Comparison of ENCODE assay signal across 1 cellular context in the genomic region with DNA sequence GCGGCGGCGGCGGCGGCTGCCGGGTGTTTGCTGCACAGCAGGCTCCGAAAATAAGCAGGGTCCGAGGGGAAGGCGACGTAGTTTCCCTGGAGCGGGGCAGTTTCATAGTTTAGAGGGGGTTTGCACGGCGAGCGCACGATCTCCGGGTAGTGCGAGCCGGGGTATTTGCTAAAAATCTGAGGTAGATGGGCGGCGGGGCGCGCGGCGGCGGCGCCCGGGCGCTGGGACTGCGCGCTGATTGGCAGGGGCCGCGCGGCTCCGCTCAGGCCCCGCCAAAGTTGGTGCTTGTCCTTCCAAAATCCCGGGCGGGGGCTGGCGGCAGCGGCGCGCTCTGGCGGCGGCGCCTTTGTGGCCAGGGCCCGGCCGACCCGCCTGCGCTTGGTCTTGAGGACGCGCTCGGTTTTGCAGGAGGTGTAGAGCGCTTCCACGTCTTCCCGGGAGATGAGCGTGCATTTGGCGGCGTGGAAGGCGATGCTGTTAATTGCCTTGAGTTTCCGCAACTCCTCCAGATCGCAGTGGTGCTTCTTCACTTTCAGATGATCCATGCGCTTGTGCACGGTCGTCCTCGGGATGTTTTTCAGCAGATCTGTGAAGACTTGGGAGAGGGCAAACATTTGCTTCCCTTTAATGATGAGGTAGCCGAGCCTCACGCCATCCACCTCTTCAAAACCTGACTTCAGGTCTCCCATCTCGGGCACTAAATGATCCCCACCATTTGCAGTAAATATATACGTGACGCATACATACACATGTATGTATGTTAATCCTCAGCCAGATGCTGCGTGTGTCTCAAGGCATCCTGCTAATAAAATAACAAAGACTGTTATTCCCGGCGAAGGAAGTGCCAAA.
TF ChIP-seq lines count a peak whose summit lies in the region.

No MANE protein-coding gene starts in this region.

TF ChIP-seq in HepG2, 621 proteins besides CTCF, POLR2A, EP300 and RAD21 (continued from another document and continues in another):
- TF ChIP-seq RFXANK (CRISPR knock-in tag; IDR thresholded peaks at IDR 0.05) (no peak), ATM (IDR thresholded peaks at IDR 0.05; ENCODE audit: borderline replicate concordance) (no peak), HOXD1 (CRISPR knock-in tag; IDR thresholded peaks at IDR 0.05) (no peak), ZNF550 (CRISPR knock-in tag; IDR thresholded peaks at IDR 0.05; ENCODE audit: borderline replicate concordance) (no peak), MAZ (IDR thresholded peaks at IDR 0.05; ENCODE audit: borderline replicate concordance, low read depth, low read length) (no peak; the same call in 1 of the 2 replicates), MAZ (CRISPR knock-in tag; IDR thresholded peaks at IDR 0.05; ENCODE audit: low read depth) (peak; percentile 66), MXD1 (CRISPR knock-in tag; IDR thresholded peaks at IDR 0.05) (peak; percentile 59), RFX1 (IDR thresholded peaks at IDR 0.05) (no peak), HMG20A (CRISPR knock-in tag; IDR thresholded peaks at IDR 0.05; ENCODE audit: borderline replicate concordance) (no peak), ZNF773 (CRISPR knock-in tag; IDR thresholded peaks at IDR 0.05; ENCODE audit: borderline replicate concordance) (no peak), MTA1 (CRISPR knock-in tag; IDR thresholded peaks at IDR 0.05; ENCODE audit: borderline replicate concordance) (no peak), HOMEZ (CRISPR knock-in tag; IDR thresholded peaks at IDR 0.05; ENCODE audit: low read depth) (no peak), ZFP36 (IDR thresholded peaks at IDR 0.05; ENCODE audit: borderline replicate concordance, low read depth, low read length, partially characterized antibody) (no peak), DR1 (CRISPR knock-in tag; IDR thresholded peaks at IDR 0.05) (no peak), LCORL (IDR thresholded peaks at IDR 0.05) (no peak), LCORL (CRISPR knock-in tag; IDR thresholded peaks at IDR 0.05) (0 out of 2 replicates have a peak, but pooled peaks have one; percentile 21), RBM39 (IDR thresholded peaks at IDR 0.05; ENCODE audit: low read depth, low read length, poor library complexity, severe bottlenecking) (no peak), ZNF780A (CRISPR knock-in tag; IDR thresholded peaks at IDR 0.05) (no peak), SMARCC2 (IDR thresholded peaks at IDR 0.05) (no peak), PTBP1 (IDR thresholded peaks at IDR 0.05; ENCODE audit: low read depth, low read length, poor library complexity, severe bottlenecking) (no peak), NR2F2 (IDR thresholded peaks at IDR 0.05; ENCODE audit: borderline replicate concordance, low read depth) (no peak), BORCS8-MEF2B (CRISPR knock-in tag; IDR thresholded peaks at IDR 0.05) (peak; percentile 44; the same call in 1 of the 2 replicates), ZNF33B (CRISPR knock-in tag; IDR thresholded peaks at IDR 0.05) (no peak), FIP1L1 (IDR thresholded peaks at IDR 0.05; ENCODE audit: borderline replicate concordance, insufficient read depth, low read depth, low read length) (no peak), DDIT3 (CRISPR knock-in tag; IDR thresholded peaks at IDR 0.05) (no peak), HNF4G (IDR thresholded peaks at IDR 0.05; ENCODE audit: borderline replicate concordance, low read depth, low read length) (no peak; the same call in 1 of the 2 replicates), HNF4G (CRISPR knock-in tag; IDR thresholded peaks at IDR 0.05; ENCODE audit: borderline replicate concordance, low read depth) (no peak; the same call in 1 of the 2 replicates), ZNF44 (CRISPR knock-in tag; IDR thresholded peaks at IDR 0.05) (no peak), REXO4 (CRISPR knock-in tag; IDR thresholded peaks at IDR 0.05; ENCODE audit: borderline replicate concordance) (no peak), TEF (CRISPR knock-in tag; IDR thresholded peaks at IDR 0.05) (no peak), ZBTB21 (CRISPR knock-in tag; IDR thresholded peaks at IDR 0.05) (no peak), SNAPC2 (CRISPR knock-in tag; IDR thresholded peaks at IDR 0.05) (no peak), SRSF4 (IDR thresholded peaks at IDR 0.05; ENCODE audit: low read depth, low read length, poor library complexity, severe bottlenecking) (no peak), ZNF329 (CRISPR knock-in tag; IDR thresholded peaks at IDR 0.05; ENCODE audit: low read depth) (no peak), FOXK2 (IDR thresholded peaks at IDR 0.05) (no peak), ZC3H13 (CRISPR knock-in tag; IDR thresholded peaks at IDR 0.05) (no peak), ZNF30 (CRISPR knock-in tag; IDR thresholded peaks at IDR 0.05) (no peak), SAP130 (CRISPR knock-in tag; IDR thresholded peaks at IDR 0.05; ENCODE audit: low read depth) (no peak), ZNF790 (CRISPR knock-in tag; IDR thresholded peaks at IDR 0.05; ENCODE audit: borderline replicate concordance) (0 out of 2 replicates have a peak, but pooled peaks have one; percentile 49), CHD4 (IDR thresholded peaks at IDR 0.05; ENCODE audit: borderline replicate concordance, low read length) (no peak), NONO (IDR thresholded peaks at IDR 0.05) (no peak), NONO (CRISPR knock-in tag; conservative IDR thresholded peaks at IDR 0.05) (no peak), MAFK (conservative IDR thresholded peaks at IDR 0.05 in 1 of 2, IDR thresholded peaks at IDR 0.05 in 1 of 2; ENCODE audit: low read length in 2 of 2) (no peak), DPF2 (CRISPR knock-in tag; IDR thresholded peaks at IDR 0.05; ENCODE audit: borderline replicate concordance, low read depth) (no peak), ZFAT (CRISPR knock-in tag; conservative IDR thresholded peaks at IDR 0.05) (no peak), MIER2 (CRISPR knock-in tag; IDR thresholded peaks at IDR 0.05) (no peak), ZFP62 (CRISPR knock-in tag; IDR thresholded peaks at IDR 0.05) (no peak), STAG1 (CRISPR knock-in tag; IDR thresholded peaks at IDR 0.05) (peak; percentile 31)
- TF ChIP-seq, protein P1, sequence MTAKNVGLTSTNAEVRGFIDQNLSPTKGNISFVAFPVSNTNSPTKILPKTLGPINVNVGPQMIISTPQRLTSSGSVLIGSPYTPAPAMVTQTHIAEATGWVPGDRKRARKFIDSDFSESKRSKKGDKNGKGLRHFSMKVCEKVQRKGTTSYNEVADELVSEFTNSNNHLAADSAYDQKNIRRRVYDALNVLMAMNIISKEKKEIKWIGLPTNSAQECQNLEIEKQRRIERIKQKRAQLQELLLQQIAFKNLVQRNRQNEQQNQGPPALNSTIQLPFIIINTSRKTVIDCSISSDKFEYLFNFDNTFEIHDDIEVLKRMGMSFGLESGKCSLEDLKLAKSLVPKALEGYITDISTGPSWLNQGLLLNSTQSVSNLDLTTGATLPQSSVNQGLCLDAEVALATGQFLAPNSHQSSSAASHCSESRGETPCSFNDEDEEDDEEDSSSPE (CRISPR knock-in tag; IDR thresholded peaks at IDR 0.05), result peak; percentile 39; the same call in 1 of the 2 replicates
- TF ChIP-seq, protein P2, sequence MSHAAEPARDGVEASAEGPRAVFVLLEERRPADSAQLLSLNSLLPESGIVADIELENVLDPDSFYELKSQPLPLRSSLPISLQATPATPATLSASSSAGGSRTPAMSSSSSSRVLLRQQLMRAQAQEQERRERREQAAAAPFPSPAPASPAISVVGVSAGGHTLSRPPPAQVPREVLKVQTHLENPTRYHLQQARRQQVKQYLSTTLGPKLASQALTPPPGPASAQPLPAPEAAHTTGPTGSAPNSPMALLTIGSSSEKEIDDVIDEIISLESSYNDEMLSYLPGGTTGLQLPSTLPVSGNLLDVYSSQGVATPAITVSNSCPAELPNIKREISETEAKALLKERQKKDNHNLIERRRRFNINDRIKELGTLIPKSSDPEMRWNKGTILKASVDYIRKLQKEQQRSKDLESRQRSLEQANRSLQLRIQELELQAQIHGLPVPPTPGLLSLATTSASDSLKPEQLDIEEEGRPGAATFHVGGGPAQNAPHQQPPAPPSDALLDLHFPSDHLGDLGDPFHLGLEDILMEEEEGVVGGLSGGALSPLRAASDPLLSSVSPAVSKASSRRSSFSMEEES (CRISPR knock-in tag; IDR thresholded peaks at IDR 0.05), result no peak
- TF ChIP-seq, protein P3, sequence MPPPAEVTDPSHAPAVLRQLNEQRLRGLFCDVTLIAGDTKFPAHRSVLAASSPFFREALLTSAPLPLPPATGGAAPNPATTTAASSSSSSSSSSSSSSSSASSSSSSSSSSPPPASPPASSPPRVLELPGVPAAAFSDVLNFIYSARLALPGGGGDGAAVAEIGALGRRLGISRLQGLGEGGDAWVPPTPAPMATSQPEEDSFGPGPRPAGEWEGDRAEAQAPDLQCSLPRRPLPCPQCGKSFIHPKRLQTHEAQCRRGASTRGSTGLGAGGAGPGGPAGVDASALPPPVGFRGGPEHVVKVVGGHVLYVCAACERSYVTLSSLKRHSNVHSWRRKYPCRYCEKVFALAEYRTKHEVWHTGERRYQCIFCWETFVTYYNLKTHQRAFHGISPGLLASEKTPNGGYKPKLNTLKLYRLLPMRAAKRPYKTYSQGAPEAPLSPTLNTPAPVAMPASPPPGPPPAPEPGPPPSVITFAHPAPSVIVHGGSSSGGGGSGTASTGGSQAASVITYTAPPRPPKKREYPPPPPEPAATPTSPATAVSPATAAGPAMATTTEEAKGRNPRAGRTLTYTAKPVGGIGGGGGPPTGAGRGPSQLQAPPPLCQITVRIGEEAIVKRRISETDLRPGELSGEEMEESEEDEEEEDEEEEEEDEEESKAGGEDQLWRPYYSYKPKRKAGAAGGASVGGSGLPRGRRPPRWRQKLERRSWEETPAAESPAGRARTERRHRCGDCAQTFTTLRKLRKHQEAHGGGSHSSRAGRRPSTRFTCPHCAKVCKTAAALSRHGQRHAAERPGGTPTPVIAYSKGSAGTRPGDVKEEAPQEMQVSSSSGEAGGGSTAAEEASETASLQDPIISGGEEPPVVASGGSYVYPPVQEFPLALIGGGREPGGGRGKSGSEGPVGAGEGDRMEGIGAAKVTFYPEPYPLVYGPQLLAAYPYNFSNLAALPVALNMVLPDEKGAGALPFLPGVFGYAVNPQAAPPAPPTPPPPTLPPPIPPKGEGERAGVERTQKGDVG (CRISPR knock-in tag; IDR thresholded peaks at IDR 0.05; ENCODE audit: borderline replicate concordance), result no peak
- TF ChIP-seq, protein P4, sequence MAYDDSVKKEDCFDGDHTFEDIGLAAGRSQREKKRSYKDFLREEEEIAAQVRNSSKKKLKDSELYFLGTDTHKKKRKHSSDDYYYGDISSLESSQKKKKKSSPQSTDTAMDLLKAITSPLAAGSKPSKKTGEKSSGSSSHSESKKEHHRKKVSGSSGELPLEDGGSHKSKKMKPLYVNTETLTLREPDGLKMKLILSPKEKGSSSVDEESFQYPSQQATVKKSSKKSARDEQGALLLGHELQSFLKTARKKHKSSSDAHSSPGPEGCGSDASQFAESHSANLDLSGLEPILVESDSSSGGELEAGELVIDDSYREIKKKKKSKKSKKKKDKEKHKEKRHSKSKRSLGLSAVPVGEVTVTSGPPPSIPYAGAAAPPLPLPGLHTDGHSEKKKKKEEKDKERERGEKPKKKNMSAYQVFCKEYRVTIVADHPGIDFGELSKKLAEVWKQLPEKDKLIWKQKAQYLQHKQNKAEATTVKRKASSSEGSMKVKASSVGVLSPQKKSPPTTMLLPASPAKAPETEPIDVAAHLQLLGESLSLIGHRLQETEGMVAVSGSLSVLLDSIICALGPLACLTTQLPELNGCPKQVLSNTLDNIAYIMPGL (CRISPR knock-in tag; IDR thresholded peaks at IDR 0.05; ENCODE audit: borderline replicate concordance in 1 of 2, low read depth in 1 of 2), result peak in 1 of 2 experiments; percentile 55; a peak in 2 of 4 replicates
- TF ChIP-seq, protein P5, sequence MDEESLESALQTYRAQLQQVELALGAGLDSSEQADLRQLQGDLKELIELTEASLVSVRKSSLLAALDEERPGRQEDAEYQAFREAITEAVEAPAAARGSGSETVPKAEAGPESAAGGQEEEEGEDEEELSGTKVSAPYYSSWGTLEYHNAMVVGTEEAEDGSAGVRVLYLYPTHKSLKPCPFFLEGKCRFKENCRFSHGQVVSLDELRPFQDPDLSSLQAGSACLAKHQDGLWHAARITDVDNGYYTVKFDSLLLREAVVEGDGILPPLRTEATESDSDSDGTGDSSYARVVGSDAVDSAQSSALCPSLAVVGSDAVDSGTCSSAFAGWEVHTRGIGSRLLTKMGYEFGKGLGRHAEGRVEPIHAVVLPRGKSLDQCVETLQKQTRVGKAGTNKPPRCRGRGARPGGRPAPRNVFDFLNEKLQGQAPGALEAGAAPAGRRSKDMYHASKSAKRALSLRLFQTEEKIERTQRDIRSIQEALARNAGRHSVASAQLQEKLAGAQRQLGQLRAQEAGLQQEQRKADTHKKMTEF (CRISPR knock-in tag; IDR thresholded peaks at IDR 0.05), result no peak
